ENCODE assay signal across 1 cellular context in genomic region chr4:3857316-3857926, GRCh38.
TF ChIP-seq lines count a peak whose summit lies in the region.

No MANE protein-coding gene starts in this region.

TF ChIP-seq in A549, 52 proteins besides CTCF, POLR2A, EP300 and RAD21 (continued from another document):
- TF ChIP-seq ZSCAN20 (CRISPR knock-in tag; IDR thresholded peaks at IDR 0.05) (no peak), CHD2 (IDR thresholded peaks at IDR 0.05; ENCODE audit: low read length, partially characterized antibody) (no peak), NFE2L2 (conservative IDR thresholded peaks at IDR 0.05; ENCODE audit: low read length) (no peak), KDM5A (IDR thresholded peaks at IDR 0.05) (no peak), HOXB13 (CRISPR knock-in tag; IDR thresholded peaks at IDR 0.05; ENCODE audit: low read depth) (no peak), TFCP2L1 (CRISPR knock-in tag; IDR thresholded peaks at IDR 0.05) (no peak)
